ENCODE assay signal across 2 cellular contexts in genomic region chrX:52541051-52541450, GRCh38. TPM values are rescaled to one million over a fixed set of nuclear protein-coding genes. Genes with fewer than 3 reads are reported as not detected.
"Had no signal": no experiment of that assay in that cellular context is flagged by ENCODE, and none has a peak within 500 bp of the region (broad histone marks: within the 10 kb centered on the region; RNA-seq: fewer than 3 reads in every experiment).

No MANE protein-coding gene starts in this region.

RNA-seq across cellular contexts. Expression of gene XAGE1B, which starts 24.2 kb away (rescaled TPM):
- total RNA-seq: G401, GM12878 had no signal
- polyA plus RNA-seq: GM12878 had no signal

RNA-seq across cellular contexts. Expression of gene XAGE1A, which starts 45.4 kb away (rescaled TPM):
- total RNA-seq: G401, GM12878 had no signal
- polyA plus RNA-seq: GM12878 had no signal
